29 cellular contexts compared by ENCODE assay signal in the genomic region with DNA sequence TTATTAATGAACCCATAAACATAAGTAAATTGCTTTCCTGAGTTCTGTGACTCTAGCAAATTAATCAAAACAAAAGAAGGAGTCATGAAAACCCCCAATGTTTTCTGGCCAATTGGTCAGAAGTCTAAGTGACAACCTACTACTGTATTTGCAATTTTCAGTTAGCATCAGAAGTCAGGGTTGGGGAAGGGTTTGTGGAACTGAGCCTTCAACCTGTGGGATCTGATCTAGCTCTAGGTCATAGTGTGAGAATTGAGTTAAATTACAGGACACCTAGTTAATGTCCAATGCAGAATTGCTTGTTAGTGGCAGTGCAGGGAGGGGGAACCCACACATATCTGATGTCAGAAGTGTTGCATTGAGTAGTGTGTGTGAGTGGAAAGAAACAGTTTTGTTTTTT.
A peak's percentile ranks its signal among the peaks of the same experiment; 100 is the strongest.
DNase-seq lines count a peak whose midpoint lies in the region; ATAC-seq, FAIRE-seq and TF ChIP-seq lines count a peak whose summit lies in the region.
"Had no signal": no experiment of that assay in that cellular context is flagged by ENCODE, and none has a peak within 500 bp of the region (broad histone marks: within the 10 kb centered on the region; RNA-seq: fewer than 3 reads in every experiment).

No MANE protein-coding gene starts in this region.

- SMC1A ChIA-PET in GM12878 (lab: Charles Lee; ENCODE audit: uncharacterized antibody, unreplicated experiment): interaction anchor here (0.9 to 1.5 kb wide), 5 partner anchors 12 to 39 kb away, joined by 4 to 7 read pairs (median 6); no protein-coding TSS in a partner anchor

- DNase-seq in GM23338 (ENCODE audit: low spot score) (no peak), GM12878 (ENCODE audit: low read depth, low spot score) (no peak), A673 (ENCODE audit: low spot score) (no peak), brain microvascular endothelial cell (no peak)
- no peak for DNase-seq in activated CD8-positive, alpha-beta memory T cell treated with anti-CD3 and anti-CD28 coated beads, Interleukin-2, amount 50 U/mL, for 48 hours
- DNase-seq: ACHN; BE2C; C1 segment of cervical spinal cord; CD4-positive, alpha-beta memory T cell; CD4-positive, CD25-positive, alpha-beta regulatory T cell; CD8-positive, alpha-beta memory T cell; COR-L47; DMS 273 treated with DMSO at 0.1 percent for 48 hours; DMS153; DMS53; DMS79; DND-41; EL; GDM1 had no signal

- POLR2A ChIA-PET in GM12878 (lab: Charles Lee): no interaction called here
- POLR2A ChIA-PET in A673 (lab: Charles Lee; ENCODE audit: low non-redundant PET): no interaction called here

- H3K27ac ChIP-seq in GM23338 (ENCODE audit: low read depth) (peak overlapping the region; percentile 98; the same call in 1 of the 2 replicates), GM12878 (ENCODE audit: control insufficient read depth, insufficient read depth) (no peak overlapping the region), iPS-20b (ENCODE audit: low read length) (peak overlapping the region; percentile 27), A673 (ENCODE audit: low read depth, low read length, poor library complexity, severe bottlenecking) (no peak overlapping the region), brain microvascular endothelial cell (no peak overlapping the region)
- H3K27ac ChIP-seq: 22Rv1, A549, BLaER1 had no signal

- no peak for TF ChIP-seq RAD21 in GM12878 (IDR thresholded peaks at IDR 0.05; ENCODE audit: insufficient read depth, low read depth, low read length)

- CTCF ChIA-PET in GM12878 (lab: Yijun Ruan, JAX) (interaction anchor here (0.5 to 0.8 kb wide), 2 partner anchors 17 to 80 kb away, joined by 3 read pairs; no protein-coding TSS in a partner anchor), A673 (lab: Charles Lee) (no interaction called here)

- RAD21 ChIA-PET in GM12878 (lab: Charles Lee; ENCODE audit: unreplicated experiment): interaction anchor here (1.1 to 1.3 kb wide), 2 partner anchors 23 to 39 kb away, joined by 5 read pairs; no protein-coding TSS in a partner anchor

- H3K9ac ChIP-seq in GM12878 (ENCODE audit: control insufficient read depth, insufficient read depth, low read length) (no peak overlapping the region), iPS-20b (ENCODE audit: low read depth, low read length) (no peak overlapping the region)
- H3K9ac ChIP-seq: BLaER1 had no signal

- H3K79me2 ChIP-seq in GM23338 (replicated peaks; ENCODE audit: insufficient read depth) (no peaks in the 10 kb centered on the region), GM12878 (ENCODE audit: control insufficient read depth, insufficient read depth, low read length) (no peaks in the 10 kb centered on the region)

- no peak for ATAC-seq in GM23338
- ATAC-seq in HG02610 (IDR thresholded peaks at IDR 0.05; ENCODE audit: unreplicated experiment): peak; percentile 59
- ATAC-seq in GM12878: peak; percentile 66
- no peak for ATAC-seq in GM18502 (IDR thresholded peaks at IDR 0.05; ENCODE audit: poor library complexity, unreplicated experiment)
- ATAC-seq: A549 had no signal

- intact Hi-C loops in GM12878 (cut with micrococcal nuclease; ENCODE audit: unreplicated experiment): no loop called here
- intact Hi-C loops in A673 (cut with micrococcal nuclease; ENCODE audit: unreplicated experiment): no loop called here

- H3K9me3 ChIP-seq in GM12878 (replicated peaks; ENCODE audit: control insufficient read depth, insufficient read depth, low read length) (no peaks in the 10 kb centered on the region), iPS-20b (ENCODE audit: insufficient read depth, low read depth, low read length) (no peaks in the 10 kb centered on the region), A673 (ENCODE audit: low read depth, low read length, poor library complexity, severe bottlenecking) (no peaks in the 10 kb centered on the region)
- H3K9me3 ChIP-seq: A549, BE2C, BLaER1 had no signal

- H3K4me1 Mint-ChIP-seq in GM23338: peaks cover 18% of the 10 kb centered on the region
- H3K4me1 Mint-ChIP-seq: CD14-positive monocyte; CD4-positive, alpha-beta memory T cell; CD4-positive, CD25-positive, alpha-beta regulatory T cell; CD8-positive, alpha-beta memory T cell had no signal

- BruUV-seq in GM12878 (replicated peaks; lab: Mats Ljungman, UMichigan) (no TSS peak), A673 (replicated peaks; lab: Mats Ljungman, UMichigan) (no TSS peak)

- H3K27ac Mint-ChIP-seq in GM23338: no peak overlapping the region
- H3K27ac Mint-ChIP-seq: CD14-positive monocyte; CD4-positive, CD25-positive, alpha-beta regulatory T cell; CD8-positive, alpha-beta memory T cell had no signal

- no peak for TF ChIP-seq POLR2A in GM12878 (IDR thresholded peaks at IDR 0.05; ENCODE audit: low read depth, low read length)

- in situ Hi-C loops in GM12878 (cut with MboI): no loop called here
- in situ Hi-C loops in brain microvascular endothelial cell (cut with HindIII; ENCODE audit: low pct_ligation_motif_present, low sequenced_read_pairs): no loop called here

- H3K27me3 Mint-ChIP-seq in GM23338 (ENCODE audit: insufficient read depth, low read depth, poor library complexity): peaks cover 3% of the 10 kb centered on the region
- H3K27me3 Mint-ChIP-seq: CD4-positive, alpha-beta memory T cell; CD4-positive, CD25-positive, alpha-beta regulatory T cell; CD8-positive, alpha-beta memory T cell had no signal

- H3K36me3 ChIP-seq in GM23338 (ENCODE audit: insufficient read depth): no peaks in the 10 kb centered on the region
- no peaks in the 10 kb centered on the region for H3K36me3 ChIP-seq in GM12878 (ENCODE audit: control insufficient read depth in 2 of 2, insufficient read depth in 2 of 2, low read length in 1 of 2)
- H3K36me3 ChIP-seq in iPS-20b (ENCODE audit: insufficient read depth, low read depth, low read length): no peaks in the 10 kb centered on the region
- H3K36me3 ChIP-seq in A673 (ENCODE audit: insufficient read depth, low read length, poor library complexity, severe bottlenecking): no peaks in the 10 kb centered on the region
- no peaks in the 10 kb centered on the region for H3K36me3 ChIP-seq in brain microvascular endothelial cell (replicated peaks)
- H3K36me3 ChIP-seq: BE2C, BLaER1 had no signal

- H3F3A ChIP-seq in GM23338 (replicated peaks; ENCODE audit: low read depth): no peaks in the 10 kb centered on the region

- H3K4me2 ChIP-seq in GM23338 (peak overlapping the region; percentile 7; the same call in 1 of the 2 replicates), GM12878 (ENCODE audit: control insufficient read depth, insufficient read depth) (no peak overlapping the region)
- H3K4me2 ChIP-seq: A549, BLaER1 had no signal

- no peaks in the 10 kb centered on the region for H3K9me3 Mint-ChIP-seq in GM23338

- H3K36me3 Mint-ChIP-seq in GM23338 (ENCODE audit: low read depth): peaks cover 3% of the 10 kb centered on the region; the same call in 2 of the 3 replicates
- H3K36me3 Mint-ChIP-seq: CD14-positive monocyte; CD4-positive, alpha-beta memory T cell; CD4-positive, CD25-positive, alpha-beta regulatory T cell had no signal

- H2AFZ ChIP-seq in GM23338: no peak overlapping the region
- H2AFZ ChIP-seq in GM12878 (ENCODE audit: control insufficient read depth, low read depth, low read length): no peak overlapping the region

- H3K4me1 ChIP-seq in GM23338 (ENCODE audit: insufficient read depth) (peaks cover 12% of the 10 kb centered on the region), GM12878 (ENCODE audit: control insufficient read depth, insufficient read depth, low read length) (no peaks in the 10 kb centered on the region), iPS-20b (ENCODE audit: insufficient read depth, low read length) (peaks cover 10% of the 10 kb centered on the region), A673 (ENCODE audit: insufficient read depth, low read length, poor library complexity, severe bottlenecking) (no peaks in the 10 kb centered on the region)
- H3K4me1 ChIP-seq: A549, BE2C, BLaER1 had no signal

- TF ChIP-seq EP300 in GM12878 (IDR thresholded peaks at IDR 0.05; ENCODE audit: borderline replicate concordance in 1 of 2, control insufficient read depth in 1 of 2, low read depth in 2 of 2, low read length in 2 of 2): no peak

- no peak overlapping the region for H3K4me3 ChIP-seq in GM23338
- no peak overlapping the region for H3K4me3 ChIP-seq in GM12878
- H3K4me3 ChIP-seq in iPS-20b (ENCODE audit: low read length): no peak overlapping the region
- H3K4me3 ChIP-seq in A673 (ENCODE audit: low read depth, low read length, poor library complexity, severe bottlenecking): no peak overlapping the region
- H3K4me3 ChIP-seq in brain microvascular endothelial cell (ENCODE audit: low read depth, low read length): no peak overlapping the region
- H3K4me3 ChIP-seq: A549, BLaER1 had no signal

- no peak for TF ChIP-seq CTCF in GM23338 (conservative IDR thresholded peaks at IDR 0.05; ENCODE audit: low read depth in 2 of 2)
- TF ChIP-seq CTCF in GM12878 (IDR thresholded peaks at IDR 0.05 in 2 of 3, conservative IDR thresholded peaks at IDR 0.05 in 1 of 3; ENCODE audit: control insufficient read depth in 2 of 3, extremely low read depth in 1 of 3, insufficient read depth in 1 of 3, low read depth in 3 of 3, low read length in 3 of 3): no peak
- TF ChIP-seq CTCF in A673 (conservative IDR thresholded peaks at IDR 0.05; ENCODE audit: low read depth, low read length): no peak
- no peak for TF ChIP-seq CTCF in brain microvascular endothelial cell (IDR thresholded peaks at IDR 0.05; ENCODE audit: low read depth, low read length, missing control alignments)

- H3K27me3 ChIP-seq in GM23338 (ENCODE audit: insufficient read depth): no peaks in the 10 kb centered on the region
- H3K27me3 ChIP-seq in GM12878 (replicated peaks in 1 of 2; ENCODE audit: control insufficient read depth in 2 of 2, insufficient read depth in 2 of 2, low read length in 1 of 2): no peaks in the 10 kb centered on the region
- H3K27me3 ChIP-seq in iPS-20b (ENCODE audit: insufficient read depth, low read length): no peaks in the 10 kb centered on the region
- no peaks in the 10 kb centered on the region for H3K27me3 ChIP-seq in A673 (replicated peaks; ENCODE audit: insufficient read depth, low read depth, low read length, poor library complexity)
- no peaks in the 10 kb centered on the region for H3K27me3 ChIP-seq in brain microvascular endothelial cell (replicated peaks)
- H3K27me3 ChIP-seq: BE2C, BLaER1 had no signal

- no peaks in the 10 kb centered on the region for H4K20me1 ChIP-seq in GM23338 (replicated peaks; ENCODE audit: insufficient read depth)
- H4K20me1 ChIP-seq in GM12878 (ENCODE audit: control insufficient read depth, insufficient read depth): no peaks in the 10 kb centered on the region
- H4K20me1 ChIP-seq: BLaER1 had no signal

- no peak for FAIRE-seq in GM12878 (lab: Jason Lieb, UNC)
- FAIRE-seq: A549, GM12891, GM18507, GM19239 had no signal

- no peak overlapping the region for H3K4me3 Mint-ChIP-seq in GM23338
- H3K4me3 Mint-ChIP-seq: CD14-positive monocyte; CD4-positive, alpha-beta memory T cell; CD4-positive, CD25-positive, alpha-beta regulatory T cell; CD8-positive, alpha-beta memory T cell had no signal

- H3K9me2 ChIP-seq in GM23338 (ENCODE audit: insufficient read depth): peaks cover 17% of the 10 kb centered on the region

TF ChIP-seq in GM23338, 12 proteins besides CTCF, POLR2A, EP300 and RAD21:
- no peak for TF ChIP-seq STAT1 (IDR thresholded peaks at IDR 0.05; ENCODE audit: unreplicated experiment)
- no peak for TF ChIP-seq JUNB (IDR thresholded peaks at IDR 0.05; ENCODE audit: unreplicated experiment)

Comparison
In these comparisons a context has a peak if more than half of its experiments do, and no peak if none do; other contexts are left out.
1. ATAC-seq: peak in HG02610 (single experiment) and GM12878 (single experiment); none in GM23338 (single experiment) and GM18502 (single experiment).
2. H3K27ac ChIP-seq: peak in GM23338 (single experiment) and iPS-20b (single experiment); none in GM12878 (single experiment), A673 (single experiment) and brain microvascular endothelial cell (single experiment).